In the genomic region with DNA sequence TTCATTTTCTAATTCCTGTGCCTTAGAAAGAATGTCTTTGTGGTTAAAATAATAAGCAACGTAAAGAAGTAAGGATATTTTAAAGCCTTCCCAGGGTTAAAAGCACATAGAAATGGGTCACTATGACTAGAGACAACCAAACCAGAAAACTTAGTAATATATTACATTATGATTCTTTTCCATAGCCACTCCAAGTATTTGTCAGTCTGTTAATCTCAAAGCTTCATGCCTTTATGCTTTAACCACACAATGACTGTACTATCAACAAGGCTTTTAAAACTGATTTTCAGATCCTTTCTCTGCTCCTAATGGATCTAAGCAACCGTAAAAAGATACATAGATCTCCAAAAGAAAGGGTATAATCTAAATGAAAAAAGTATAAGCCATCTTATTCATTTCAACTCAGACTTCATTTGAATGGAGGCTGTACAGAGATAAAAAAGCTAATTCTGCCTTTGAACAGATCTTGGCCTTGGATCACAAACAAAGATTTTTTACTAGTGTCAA, we compare ENCODE assay signal across 24 cellular contexts.
"Had no signal": no experiment of that assay in that cellular context is flagged by ENCODE, and none has a peak within 500 bp of the region (broad histone marks: within the 10 kb centered on the region; RNA-seq: fewer than 3 reads in every experiment).

No MANE protein-coding gene starts in this region.

- H3K4me3 ChIP-seq: cardiac muscle cell, heart left ventricle, left ventricle myocardium inferior, lung, stomach, suprapubic skin, tibial artery, upper lobe of right lung had no signal

- H3K4me1 ChIP-seq: suprapubic skin had no signal

- H3K27me3 ChIP-seq: cardiac muscle cell, heart left ventricle, stomach, suprapubic skin, tibial artery, upper lobe of right lung had no signal

- DNase-seq: activated CD4-positive, alpha-beta T cell treated with anti-CD3 and anti-CD28 coated beads for 4 hours; activated CD4-positive, alpha-beta T cell treated with anti-CD3 and anti-CD28 coated beads, Interleukin-2, amount 50 U/mL, for 4 hours; activated CD4-positive, CD25-positive, alpha-beta regulatory T cell; activated gamma-delta T cell; activated naive CD4-positive, alpha-beta T cell treated with anti-CD3 and anti-CD28 coated beads, Interleukin-2, amount 10 ng/mL, durations not matched to agents 7 days and 5 days; activated T-cell treated with anti-CD3 and anti-CD28 coated beads for 4 hours; activated T-cell treated with anti-CD3 and anti-CD28 coated beads, Interleukin-2, amount 50 U/mL, for 72 hours; cortex of kidney; endodermal cell; foreskin fibroblast; heart left ventricle; hypothalamus; left ventricle myocardium inferior; stimulated activated CD4-positive, alpha-beta T cell treated with anti-CD3 and anti-CD28 coated beads, Interleukin-15, amount 100 ng/mL, for 24 hours; stimulated activated CD4-positive, alpha-beta T cell treated with anti-CD3 and anti-CD28 coated beads, Interleukin-2, amount 100 ng/mL, for 24 hours; stimulated activated naive B cell treated with anti-CD40 and anti-IgM and Interleukin-4, amounts not matched to agents 10 μg/mL and 1 μg/mL and 100 μg/mL, for 72 hours; stomach; T-helper 1 cell; tibial artery; upper lobe of right lung had no signal

- ATAC-seq: activated T-cell treated with anti-CD3 and anti-CD28 coated beads, Interleukin-2, amount 50 U/mL, for 72 hours; esophagus mucosa; heart left ventricle; stimulated activated naive B cell treated with anti-CD40 and anti-IgM and Interleukin-4, amounts not matched to agents 10 μg/mL and 1 μg/mL and 100 μg/mL, for 72 hours; upper lobe of right lung had no signal

- H3K9me3 ChIP-seq: heart left ventricle, left ventricle myocardium inferior, stomach, suprapubic skin, tibial artery, upper lobe of right lung had no signal

- H3K27ac ChIP-seq: cardiac muscle cell, heart left ventricle, left ventricle myocardium inferior, stomach, suprapubic skin, tibial artery, upper lobe of right lung had no signal
